Comparison of ENCODE assay signal across 31 cellular contexts in genomic region chr12:128657378-128657777, GRCh38.
"Had no signal": no experiment of that assay in that cellular context is flagged by ENCODE, and none has a peak within 500 bp of the region (broad histone marks: within the 10 kb centered on the region; RNA-seq: fewer than 3 reads in every experiment).

No MANE protein-coding gene starts in this region.

- H3K36me3 ChIP-seq: colonic mucosa, gastrocnemius medialis, right atrium auricular region, stomach, thyroid gland, vagina had no signal

- H3K4me3 Mint-ChIP-seq: dendritic cell treated with granulocyte-macrophage colony-stimulating factor and Interleukin-4, amounts not matched to agents 40 ng/mL and 50 ng/mL, for 4 days; endodermal cell; memory B cell; mesothelial cell of epicardium; neural crest cell; stimulated activated effector memory CD8-positive, alpha-beta T cell treated with anti-CD3 and anti-CD28 coated beads, Interleukin-12 subunit alpha, Interleukin-12 subunit beta, amount 100 ng/mL, for 72 hours had no signal

- H3K27me3 ChIP-seq: colonic mucosa, gastrocnemius medialis, right atrium auricular region, thyroid gland, vagina had no signal

- H3K9me3 ChIP-seq: colonic mucosa, gastrocnemius medialis, mucosa of descending colon, right atrium auricular region, stomach, thyroid gland, vagina had no signal

- H3K9me3 Mint-ChIP-seq: dendritic cell treated with granulocyte-macrophage colony-stimulating factor and Interleukin-4, amounts not matched to agents 40 ng/mL and 50 ng/mL, for 4 days; endodermal cell; stimulated activated effector memory CD8-positive, alpha-beta T cell treated with anti-CD3 and anti-CD28 coated beads, Interleukin-12 subunit alpha, Interleukin-12 subunit beta, amount 100 ng/mL, for 72 hours had no signal

- H3K4me1 Mint-ChIP-seq: naive B cell; stimulated activated effector memory CD8-positive, alpha-beta T cell treated with anti-CD3 and anti-CD28 coated beads, Interleukin-12 subunit alpha, Interleukin-12 subunit beta, amount 100 ng/mL, for 72 hours had no signal

- H2AFZ ChIP-seq: parathyroid adenoma had no signal

- H3K9ac ChIP-seq: parathyroid adenoma had no signal

- H3K4me2 ChIP-seq: smooth muscle cell had no signal

- DNase-seq: colonic mucosa; effector CD8-positive, alpha-beta T cell; endodermal cell; foreskin fibroblast; gastrocnemius medialis; head of caudate nucleus; kidney; mucosa of descending colon; naive B cell; stimulated activated CD4-positive, alpha-beta T cell treated with anti-CD3 and anti-CD28 coated beads, Interleukin-12 subunit alpha, Interleukin-12 subunit beta, amount 100 ng/mL, for 4 hours; stimulated activated CD4-positive, alpha-beta T cell treated with anti-CD3 and anti-CD28 coated beads, Interleukin-2, amount 100 ng/mL, for 24 hours; stimulated activated CD4-positive, alpha-beta T cell treated with anti-CD3 and anti-CD28 coated beads, Interleukin-4, amount 100 ng/mL, for 24 hours; stimulated activated naive CD4-positive, alpha-beta T cell treated with Interleukin-2 at 50 U/mL for 16 hours; stomach; thyroid gland; trophoblast cell had no signal

- H3K4me3 ChIP-seq: colonic mucosa, gastrocnemius medialis, lung, mucosa of descending colon, right atrium auricular region, smooth muscle cell, stomach, thyroid gland, vagina had no signal

- FAIRE-seq: kidney had no signal

- H3K27ac Mint-ChIP-seq: dendritic cell treated with granulocyte-macrophage colony-stimulating factor and Interleukin-4, amounts not matched to agents 40 ng/mL and 50 ng/mL, for 4 days; endodermal cell; memory B cell; mesothelial cell of epicardium; naive B cell; progenitor cell of endocrine pancreas; stimulated activated effector memory CD8-positive, alpha-beta T cell treated with anti-CD3 and anti-CD28 coated beads, Interleukin-12 subunit alpha, Interleukin-12 subunit beta, amount 100 ng/mL, for 72 hours had no signal

- H3K4me1 ChIP-seq: colonic mucosa, gastrocnemius medialis, parathyroid adenoma, right atrium auricular region, stomach, thyroid gland, vagina had no signal

- H3K27me3 Mint-ChIP-seq: dendritic cell treated with granulocyte-macrophage colony-stimulating factor and Interleukin-4, amounts not matched to agents 40 ng/mL and 50 ng/mL, for 4 days had no signal

- H3K79me2 ChIP-seq: parathyroid adenoma had no signal

- ATAC-seq: esophagus mucosa; gastrocnemius medialis; left lobe of liver; mucosa of descending colon; sciatic nerve; stimulated activated effector memory CD8-positive, alpha-beta T cell treated with anti-CD3 and anti-CD28 coated beads, Interleukin-12 subunit alpha, Interleukin-12 subunit beta, amount 100 ng/mL, for 72 hours had no signal

- H3K36me3 Mint-ChIP-seq: memory B cell; mesothelial cell of epicardium; naive B cell; stimulated activated effector memory CD8-positive, alpha-beta T cell treated with anti-CD3 and anti-CD28 coated beads, Interleukin-12 subunit alpha, Interleukin-12 subunit beta, amount 100 ng/mL, for 72 hours had no signal

- H3K27ac ChIP-seq: colonic mucosa, epithelial cell of prostate, gastrocnemius medialis, parathyroid adenoma, right atrium auricular region, stomach, thyroid gland, vagina had no signal
